Comparison of ENCODE assay signal across 8 cellular contexts in genomic region chr15:74950078-74951000, GRCh38. TPM values are rescaled to one million over a fixed set of nuclear protein-coding genes. Genes with fewer than 3 reads are reported as not detected.
A peak's percentile ranks its signal among the peaks of the same experiment; 100 is the strongest.
DNase-seq lines count a peak whose midpoint lies in the region; ATAC-seq and TF ChIP-seq lines count a peak whose summit lies in the region.

No MANE protein-coding gene starts in this region.

- no peaks in the 10 kb centered on the region for H3K27me3 ChIP-seq in GM23248 (replicated peaks; ENCODE audit: insufficient read depth)
- H3K27me3 ChIP-seq in lower lobe of right lung (ENCODE audit: low read depth) = no peaks in the 10 kb centered on the region

- no peak overlapping the region for H3K4me2 ChIP-seq in GM23248 (ENCODE audit: unreplicated experiment)

- H3K36me3 ChIP-seq in GM23248 (ENCODE audit: low read depth) = no peaks in the 10 kb centered on the region
- H3K36me3 ChIP-seq in lower lobe of right lung = no peaks in the 10 kb centered on the region

- ATAC-seq in lower lobe of right lung (peak; percentile 83 to 88), GM21381 (IDR thresholded peaks at IDR 0.05; ENCODE audit: unreplicated experiment) (no peak)

- H3F3A ChIP-seq in GM23248 (ENCODE audit: insufficient read depth) = no peaks in the 10 kb centered on the region

- DNase-seq in AG08395 (ENCODE audit: low spot score) = peak; percentile 82
- DNase-seq in GM23248 = peak; percentile 74
- DNase-seq in NCI-H526 (lab: John Stamatoyannopoulos, UW) = peak; percentile 63 to 84
- DNase-seq in activated CD4-positive, alpha-beta T cell treated with anti-CD3 and anti-CD28 coated beads for 48 hours = peak; percentile 87
- DNase-seq in coronary artery (ENCODE audit: low spot score) = peak; percentile 75
- DNase-seq in lower lobe of right lung = no peak
- DNase-seq in stimulated activated CD8-positive, alpha-beta memory T cell treated with anti-CD3 and anti-CD28 coated beads, Interleukin-15, amount 100 ng/mL, for 24 hours (ENCODE audit: low read depth) = peak; percentile 61

- H3K9me3 ChIP-seq in GM23248 (ENCODE audit: low read depth) (no peaks in the 10 kb centered on the region), lower lobe of right lung (no peaks in the 10 kb centered on the region)

- no peaks in the 10 kb centered on the region for H4K20me1 ChIP-seq in GM23248 (ENCODE audit: insufficient read depth)

- H3K4me3 ChIP-seq in GM23248 = no peak overlapping the region
- no peak overlapping the region for H3K4me3 ChIP-seq in coronary artery
- H3K4me3 ChIP-seq in lower lobe of right lung = no peak overlapping the region

- no peaks in the 10 kb centered on the region for H3K79me2 ChIP-seq in GM23248 (ENCODE audit: insufficient read depth)

- H3K9ac ChIP-seq in GM23248 = no peak overlapping the region

- no peaks in the 10 kb centered on the region for H3K9me2 ChIP-seq in GM23248 (ENCODE audit: insufficient read depth)

- WGBS in GM23248 (ENCODE audit: low coverage in 1 of 2, low lambda C conversion rate in 2 of 2, missing lambda C conversion rate in 2 of 2), 2 experiments = 31 to 45% methylated on average over 9 of the region's 9 CpGs

- TF ChIP-seq CTCF in coronary artery (IDR thresholded peaks at IDR 0.05) (peak; percentile 94), lower lobe of right lung (IDR thresholded peaks at IDR 0.05) (peak; percentile 95)

- intact Hi-C loops in lower lobe of right lung (cut with DNase I) = no loop called here

- no peaks in the 10 kb centered on the region for H3K4me1 ChIP-seq in GM23248 (ENCODE audit: insufficient read depth)
- peaks cover 19% of the 10 kb centered on the region for H3K4me1 ChIP-seq in lower lobe of right lung

- H2AFZ ChIP-seq in GM23248 = no peak overlapping the region

- no peak overlapping the region for H3K27ac ChIP-seq in GM23248
- H3K27ac ChIP-seq in coronary artery = no peak overlapping the region
- H3K27ac ChIP-seq in lower lobe of right lung = no peak overlapping the region

- in situ Hi-C loops in GM23248 (cut with MboI) = loop anchor here (5.0 kb wide), 1 partner anchor 178 kb away; no protein-coding TSS in a partner anchor

RNA-seq across cellular contexts. Expression of gene RPP25, which starts 6.2 kb away (rescaled TPM):
- total RNA-seq in GM23248 (2014; rRNA removed; shearing (Covaris generic)) = 4.0 and 4.5 TPM in 2 replicates
- 3.4 and 3.6 TPM in 2 replicates for polyA plus RNA-seq in GM23248 (2016; fragmentation: Nextera tagmentation; extraction: Ambion mirVana)
- total RNA-seq in lower lobe of right lung = 17.0 TPM

RNA-seq across cellular contexts. Expression of gene COX5A, which starts 12.5 kb away (rescaled TPM):
- 48.2 and 65.3 TPM in 2 replicates for total RNA-seq in GM23248 (2014; rRNA removed; shearing (Covaris generic))
- polyA plus RNA-seq in GM23248 (2016; fragmentation: Nextera tagmentation; extraction: Ambion mirVana) = 315 and 321 TPM in 2 replicates
- 134 TPM for total RNA-seq in lower lobe of right lung

RNA-seq across cellular contexts. Expression of gene FAM219B, which starts 43.7 kb away (rescaled TPM):
- 64.1 and 78.6 TPM in 2 replicates for total RNA-seq in GM23248 (2014; rRNA removed; shearing (Covaris generic))
- 38.1 and 39.6 TPM in 2 replicates for polyA plus RNA-seq in GM23248 (2016; fragmentation: Nextera tagmentation; extraction: Ambion mirVana)
- 92.2 TPM for total RNA-seq in lower lobe of right lung

RNA-seq across cellular contexts. Expression of gene SCAMP5, which starts 45.0 kb away (rescaled TPM):
- total RNA-seq in GM23248 (2014; rRNA removed; shearing (Covaris generic)) = 1.0 and 4.0 TPM in 2 replicates
- 0.23 TPM in 1 of 2 replicates, not detected in the other for polyA plus RNA-seq in GM23248 (2016; fragmentation: Nextera tagmentation; extraction: Ambion mirVana)
- 1.9 TPM for total RNA-seq in lower lobe of right lung
